ENCODE assay signal across 17 cellular contexts in the genomic region with DNA sequence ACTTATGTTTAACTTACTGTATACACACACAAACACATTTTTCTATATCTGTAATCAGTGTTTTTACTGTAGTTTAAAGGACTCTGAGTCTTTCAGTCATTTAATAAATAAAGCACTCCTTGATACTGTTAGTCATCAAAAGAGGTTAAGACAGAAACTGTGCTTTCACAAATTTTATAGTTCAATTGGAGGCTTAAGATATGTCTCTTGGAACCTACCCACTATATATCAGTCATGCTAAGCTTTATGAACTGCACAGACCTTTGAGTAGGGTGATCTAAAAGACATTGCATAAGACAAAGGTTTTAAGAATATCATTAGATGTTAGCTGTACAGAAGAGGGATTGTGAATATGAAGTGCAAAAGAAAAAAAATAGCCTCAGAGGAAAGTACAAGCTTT. TPM values are rescaled to one million over a fixed set of nuclear protein-coding genes. Genes with fewer than 3 reads are reported as not detected.
DNase-seq lines count a peak whose midpoint lies in the region; ATAC-seq lines count a peak whose summit lies in the region.
"Had no signal": no experiment of that assay in that cellular context is flagged by ENCODE, and none has a peak within 500 bp of the region (broad histone marks: within the 10 kb centered on the region; RNA-seq: fewer than 3 reads in every experiment).

No MANE protein-coding gene starts in this region.

- peaks cover 0 to 10% of the 10 kb centered on the region in 2 donors for H3K36me3 Mint-ChIP-seq in activated T-cell treated with anti-CD3 and anti-CD28 coated beads, Interleukin-2, amount 50 U/mL, for 72 hours (ENCODE audit: insufficient read depth in 2 of 2)
- peaks cover 49% of the 10 kb centered on the region for H3K36me3 Mint-ChIP-seq in stimulated activated effector memory CD8-positive, alpha-beta T cell treated with anti-CD3 and anti-CD28 coated beads, Interleukin-12 subunit alpha, Interleukin-12 subunit beta, amount 100 ng/mL, for 72 hours
- H3K36me3 Mint-ChIP-seq in natural killer cell treated with Interleukin-12 subunit alpha and Interleukin-12 subunit beta and Interleukin-15 and Interleukin-18, amount 100 ng/mL, for 72 hours, result no peaks in the 10 kb centered on the region

- peak overlapping the region in 1 of 2 donors; percentile 53 for H3K4me3 Mint-ChIP-seq in activated T-cell treated with anti-CD3 and anti-CD28 coated beads, Interleukin-2, amount 50 U/mL, for 72 hours
- H3K4me3 Mint-ChIP-seq in stimulated activated effector memory CD8-positive, alpha-beta T cell treated with anti-CD3 and anti-CD28 coated beads, Interleukin-12 subunit alpha, Interleukin-12 subunit beta, amount 100 ng/mL, for 72 hours, result no peak overlapping the region
- no peak overlapping the region for H3K4me3 Mint-ChIP-seq in natural killer cell treated with Interleukin-12 subunit alpha and Interleukin-12 subunit beta and Interleukin-15 and Interleukin-18, amount 100 ng/mL, for 72 hours

- no peaks in the 10 kb centered on the region for H3K27me3 Mint-ChIP-seq in activated T-cell treated with anti-CD3 and anti-CD28 coated beads, Interleukin-2, amount 50 U/mL, for 72 hours (ENCODE audit: low read depth)
- H3K27me3 Mint-ChIP-seq in natural killer cell treated with Interleukin-12 subunit alpha and Interleukin-12 subunit beta and Interleukin-15 and Interleukin-18, amount 100 ng/mL, for 72 hours, result no peaks in the 10 kb centered on the region

- peak; percentile 47 to 56 for ATAC-seq in activated T-cell treated with anti-CD3 and anti-CD28 coated beads, Interleukin-2, amount 50 U/mL, for 72 hours (replicated peaks in 1 of 2)
- ATAC-seq in GM18868 (IDR thresholded peaks at IDR 0.05; ENCODE audit: unreplicated experiment) (peak; percentile 11), esophagus mucosa (peak; percentile 42)
- ATAC-seq in stimulated activated effector memory CD8-positive, alpha-beta T cell treated with anti-CD3 and anti-CD28 coated beads, Interleukin-12 subunit alpha, Interleukin-12 subunit beta, amount 100 ng/mL, for 72 hours, result peak; percentile 47
- ATAC-seq in natural killer cell treated with Interleukin-12 subunit alpha and Interleukin-12 subunit beta and Interleukin-15 and Interleukin-18, amount 100 ng/mL, for 72 hours, result no peak
- ATAC-seq: Panc1, Right ventricle myocardium inferior had no signal

- H3K4me1 Mint-ChIP-seq in activated T-cell treated with anti-CD3 and anti-CD28 coated beads, Interleukin-2, amount 50 U/mL, for 72 hours (ENCODE audit: low read depth), result peaks cover 18% of the 10 kb centered on the region
- H3K4me1 Mint-ChIP-seq in stimulated activated effector memory CD8-positive, alpha-beta T cell treated with anti-CD3 and anti-CD28 coated beads, Interleukin-12 subunit alpha, Interleukin-12 subunit beta, amount 100 ng/mL, for 72 hours, result peaks cover 5% of the 10 kb centered on the region
- H3K4me1 Mint-ChIP-seq in natural killer cell treated with Interleukin-12 subunit alpha and Interleukin-12 subunit beta and Interleukin-15 and Interleukin-18, amount 100 ng/mL, for 72 hours (ENCODE audit: low read depth in 2 of 2), result peaks cover 0 to 4% of the 10 kb centered on the region in 2 donors

- no peak for DNase-seq in activated T-cell treated with anti-CD3 and anti-CD28 coated beads, Interleukin-2, amount 50 U/mL, for 72 hours
- no peak for DNase-seq in activated T-cell treated with anti-CD3 and anti-CD28 coated beads, Interleukin-2, amount 50 U/mL, for 48 hours
- DNase-seq in stimulated activated effector memory CD8-positive, alpha-beta T cell treated with anti-CD3 and anti-CD28 coated beads, Interleukin-12 subunit alpha, Interleukin-12 subunit beta, amount 100 ng/mL, for 72 hours (ENCODE audit: low spot score in 2 of 2), result no peak
- no peak for DNase-seq in natural killer cell treated with Interleukin-12 subunit alpha and Interleukin-12 subunit beta and Interleukin-15 and Interleukin-18, amount 100 ng/mL, for 72 hours (ENCODE audit: low spot score)
- DNase-seq in NCI-H2227 (lab: John Stamatoyannopoulos, UW; ENCODE audit: unreplicated experiment), result no peak
- DNase-seq: GF-D8, NCI-H1436, NCI-H2029, NCI-H2171 treated with DMSO at 0.1 percent for 48 hours, NCI-H82 had no signal

- no peak overlapping the region for H3K27ac Mint-ChIP-seq in activated T-cell treated with anti-CD3 and anti-CD28 coated beads, Interleukin-2, amount 50 U/mL, for 72 hours
- no peak overlapping the region for H3K27ac Mint-ChIP-seq in stimulated activated effector memory CD8-positive, alpha-beta T cell treated with anti-CD3 and anti-CD28 coated beads, Interleukin-12 subunit alpha, Interleukin-12 subunit beta, amount 100 ng/mL, for 72 hours
- no peak overlapping the region for H3K27ac Mint-ChIP-seq in natural killer cell treated with Interleukin-12 subunit alpha and Interleukin-12 subunit beta and Interleukin-15 and Interleukin-18, amount 100 ng/mL, for 72 hours

- H3K9me3 Mint-ChIP-seq in activated T-cell treated with anti-CD3 and anti-CD28 coated beads, Interleukin-2, amount 50 U/mL, for 72 hours, result no peaks in the 10 kb centered on the region
- H3K9me3 Mint-ChIP-seq in stimulated activated effector memory CD8-positive, alpha-beta T cell treated with anti-CD3 and anti-CD28 coated beads, Interleukin-12 subunit alpha, Interleukin-12 subunit beta, amount 100 ng/mL, for 72 hours, result no peaks in the 10 kb centered on the region
- H3K9me3 Mint-ChIP-seq in natural killer cell treated with Interleukin-12 subunit alpha and Interleukin-12 subunit beta and Interleukin-15 and Interleukin-18, amount 100 ng/mL, for 72 hours, result no peaks in the 10 kb centered on the region

RNA-seq across cellular contexts. Expression of gene CHMP2B, which starts 19.6 kb away (rescaled TPM):
- total RNA-seq in activated T-cell treated with anti-CD3 and anti-CD28 coated beads, Interleukin-2, amount 50 U/mL, for 72 hours, result 10 to 100 TPM; 22.5 to 25.4 TPM
- 34.2 TPM for total RNA-seq in esophagus mucosa
- 10 to 100 TPM; 29.8 to 29.9 TPM for total RNA-seq in natural killer cell treated with Interleukin-12 subunit alpha and Interleukin-12 subunit beta and Interleukin-15 and Interleukin-18, amount 100 ng/mL, for 72 hours

RNA-seq across cellular contexts. Expression of gene POU1F1, which starts 29.7 kb away (rescaled TPM):
- not detected for total RNA-seq in activated T-cell treated with anti-CD3 and anti-CD28 coated beads, Interleukin-2, amount 50 U/mL, for 72 hours
- not detected for total RNA-seq in esophagus mucosa
- not detected for total RNA-seq in natural killer cell treated with Interleukin-12 subunit alpha and Interleukin-12 subunit beta and Interleukin-15 and Interleukin-18, amount 100 ng/mL, for 72 hours
- total RNA-seq: Daoy, H1, NCI-H460, Right ventricle myocardium inferior had no signal

Comparison
In these comparisons a context has a peak if more than half of its experiments do, and no peak if none do; other contexts are left out.
1. ATAC-seq: peak in activated T-cell treated with anti-CD3 and anti-CD28 coated beads, Interleukin-2, amount 50 U/mL, for 72 hours (2 of 2), GM18868 (single experiment), esophagus mucosa (single experiment) and stimulated activated effector memory CD8-positive, alpha-beta T cell treated with anti-CD3 and anti-CD28 coated beads, Interleukin-12 subunit alpha, Interleukin-12 subunit beta, amount 100 ng/mL, for 72 hours (single experiment); none in natural killer cell treated with Interleukin-12 subunit alpha and Interleukin-12 subunit beta and Interleukin-15 and Interleukin-18, amount 100 ng/mL, for 72 hours (0 of 2).